In genomic region chr17:81394831-81395599, GRCh38 we compare ENCODE assay signal across 8 cellular contexts. TPM values are rescaled to one million over a fixed set of nuclear protein-coding genes. Genes with fewer than 3 reads are reported as not detected.
A peak's percentile ranks its signal among the peaks of the same experiment; 100 is the strongest.
DNase-seq lines count a peak whose midpoint lies in the region; ATAC-seq and TF ChIP-seq lines count a peak whose summit lies in the region.

TSS of gene BAHCC1 (plus strand) at chr17:81395457. CDS start at chr17:81399740, 4,283 bp downstream.

- H3K27me3 ChIP-seq in esophagus squamous epithelium (peaks cover 0 to 30% (median 0%) of the 10 kb centered on the region in 4 donors), mucosa of stomach (ENCODE audit: control insufficient read depth, insufficient read depth, low read length) (no peaks in the 10 kb centered on the region)

- H3K9me3 Mint-ChIP-seq in activated T-helper 17 cell treated with anti-CD3 and anti-CD28 coated beads, Interleukin-2, amount 50 U/mL, for 72 hours = no peaks in the 10 kb centered on the region

- DNase-seq in DMS53 treated with DMSO at 0.1 percent for 48 hours (lab: John Stamatoyannopoulos, UW; ENCODE audit: unreplicated experiment) (peak; percentile 99), Kasumi-1 (lab: John Stamatoyannopoulos, UW) (peak; percentile 99), RPMI8226 (peak; percentile 99), esophagus squamous epithelium (lab: John Stamatoyannopoulos, UW) (peak; percentile 97)
- peak; percentile 82 for DNase-seq in stimulated activated CD8-positive, alpha-beta memory T cell treated with anti-CD3 and anti-CD28 coated beads, Interleukin-4, amount 100 ng/mL, for 24 hours (ENCODE audit: low read depth)

- H3K27ac ChIP-seq in esophagus squamous epithelium = peak within 1 kb of the TSS; percentile 94 to 99 (median 98)

- H3K9me3 ChIP-seq in esophagus squamous epithelium (no peaks in the 10 kb centered on the region), mucosa of stomach (ENCODE audit: control insufficient read depth, low read length) (no peaks in the 10 kb centered on the region)

- H3K4me3 ChIP-seq in esophagus squamous epithelium = peak within 1 kb of the TSS; percentile 62 to 94 (median 76)
- H3K4me3 ChIP-seq in mucosa of stomach (ENCODE audit: low read length) = peak within 1 kb of the TSS; percentile 74

- 0 to 3% methylated on average over 21 to 34 of the region's 49 CpGs for WGBS in esophagus squamous epithelium, 2 donors

- ATAC-seq in activated T-helper 17 cell treated with anti-CD3 and anti-CD28 coated beads, Interleukin-2, amount 50 U/mL, for 72 hours (replicated peaks) = peak; percentile 89
- no peak for ATAC-seq in GM19467 (IDR thresholded peaks at IDR 0.05; ENCODE audit: unreplicated experiment)

- peaks cover 8% of the 10 kb centered on the region for H3K4me1 Mint-ChIP-seq in activated T-helper 17 cell treated with anti-CD3 and anti-CD28 coated beads, Interleukin-2, amount 50 U/mL, for 72 hours

- no peak within 1 kb of the TSS for H3K27ac Mint-ChIP-seq in activated T-helper 17 cell treated with anti-CD3 and anti-CD28 coated beads, Interleukin-2, amount 50 U/mL, for 72 hours

- H3K4me1 ChIP-seq in esophagus squamous epithelium (peaks cover 28 to 81% (median 31%) of the 10 kb centered on the region in 3 donors), mucosa of stomach (ENCODE audit: control insufficient read depth, insufficient read depth, low read length) (peaks cover 43% of the 10 kb centered on the region)

- TF ChIP-seq CTCF in esophagus squamous epithelium (IDR thresholded peaks at IDR 0.05) = peak in 1 of 6 experiments; percentile 2

- peak in 3 of 4 donors; percentile 87 to 96 (median 94) for TF ChIP-seq POLR2A in esophagus squamous epithelium (IDR thresholded peaks at IDR 0.05)

- peak within 1 kb of the TSS; percentile 57 for H3K4me3 Mint-ChIP-seq in activated T-helper 17 cell treated with anti-CD3 and anti-CD28 coated beads, Interleukin-2, amount 50 U/mL, for 72 hours

- no peaks in the 10 kb centered on the region for H3K36me3 ChIP-seq in esophagus squamous epithelium
- no peaks in the 10 kb centered on the region for H3K36me3 ChIP-seq in mucosa of stomach (ENCODE audit: control insufficient read depth, insufficient read depth, low read length)

- H3K27me3 Mint-ChIP-seq in activated T-helper 17 cell treated with anti-CD3 and anti-CD28 coated beads, Interleukin-2, amount 50 U/mL, for 72 hours = peaks cover 35% of the 10 kb centered on the region

- peaks cover 24% of the 10 kb centered on the region for H3K36me3 Mint-ChIP-seq in activated T-helper 17 cell treated with anti-CD3 and anti-CD28 coated beads, Interleukin-2, amount 50 U/mL, for 72 hours (ENCODE audit: low read depth)

- peak within 1 kb of the TSS; percentile 93 for H3K9ac ChIP-seq in mucosa of stomach (ENCODE audit: low read length)

- intact Hi-C loops in esophagus squamous epithelium (cut with DNase I) = loop anchor here (5.0 kb wide), 1 partner anchor 117 kb away; the partner anchor contains the start of gene ACTG1

RNA-seq across cellular contexts. Expression of gene BAHCC1, which starts in this region (rescaled TPM):
- under 1 TPM in 1 of 2 donors, not detected in 1; 0.26 TPM for total RNA-seq in activated T-helper 17 cell treated with anti-CD3 and anti-CD28 coated beads, Interleukin-2, amount 50 U/mL, for 72 hours
- total RNA-seq in esophagus squamous epithelium = 10 to 100 TPM in 1 of 4 donors, 1 to 10 TPM in 3; 3.8 to 10.6 (median 5.4) TPM

Comparison
In these comparisons a context has a peak if more than half of its experiments do, and no peak if none do; other contexts are left out.
1. Peak in ATAC-seq in activated T-helper 17 cell treated with anti-CD3 and anti-CD28 coated beads, Interleukin-2, amount 50 U/mL, for 72 hours; RNA of the gene not detected or under 1 TPM.